In the genomic region with DNA sequence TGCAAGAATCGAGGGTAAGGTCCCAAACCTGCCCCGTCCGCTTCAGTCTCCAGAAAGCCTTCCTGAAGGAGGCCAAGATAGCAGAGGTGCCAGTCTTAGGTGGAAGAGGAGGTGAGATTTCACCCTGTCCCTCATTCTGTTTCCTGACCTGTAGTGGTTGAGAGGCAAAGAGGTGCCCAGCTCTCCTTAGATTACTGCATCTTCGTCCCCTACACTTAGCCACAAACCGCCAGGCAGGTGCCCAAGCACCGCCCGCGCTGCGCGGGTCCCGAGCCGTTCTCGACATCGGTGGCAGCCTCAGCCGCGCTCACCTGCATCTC, we compare ENCODE assay signal across 10 cellular contexts. TPM values are rescaled to one million over a fixed set of nuclear protein-coding genes. Genes with fewer than 3 reads are reported as not detected.
DNase-seq lines count a peak whose midpoint lies in the region; ATAC-seq lines count a peak whose summit lies in the region.
"Had no signal": no experiment of that assay in that cellular context is flagged by ENCODE, and none has a peak within 500 bp of the region (broad histone marks: within the 10 kb centered on the region; RNA-seq: fewer than 3 reads in every experiment).

No MANE protein-coding gene starts in this region.

- peak overlapping the region; percentile 48 to 86 (median 84) for H3K4me3 Mint-ChIP-seq in CD4-positive, CD25-positive, alpha-beta regulatory T cell
- peak overlapping the region; percentile 82 for H3K4me3 Mint-ChIP-seq in activated naive CD8-positive, alpha-beta T cell treated with anti-CD3 and anti-CD28 coated beads, Interleukin-2, amount 10 ng/mL, durations not matched to agents 7 days and 5 days
- peak overlapping the region; percentile 70 to 90 (median 80) for H3K4me3 Mint-ChIP-seq in naive thymus-derived CD4-positive, alpha-beta T cell

- no peaks in the 10 kb centered on the region for H3K36me3 ChIP-seq in CD4-positive, CD25-positive, alpha-beta regulatory T cell (ENCODE audit: control insufficient read depth, insufficient read depth, low read length)
- H3K36me3 ChIP-seq in naive thymus-derived CD4-positive, alpha-beta T cell (ENCODE audit: control insufficient read depth in 2 of 3, insufficient read depth in 3 of 3, low read length in 3 of 3) = no peaks in the 10 kb centered on the region
- H3K36me3 ChIP-seq: ascending aorta, prostate gland had no signal

- no peak for DNase-seq in CD4-positive, CD25-positive, alpha-beta regulatory T cell
- no peak for DNase-seq in activated naive CD8-positive, alpha-beta T cell treated with anti-CD3 and anti-CD28 coated beads, Interleukin-2, amount 10 ng/mL, durations not matched to agents 7 days and 5 days
- DNase-seq in naive thymus-derived CD4-positive, alpha-beta T cell = peak in 1 of 9 donors; percentile 29
- DNase-seq in SIG-M5 treated with dmso at 0.1 percent for 504 hours (lab: John Stamatoyannopoulos, UW; ENCODE audit: unreplicated experiment) (no peak), NCI-H1105 (lab: John Stamatoyannopoulos, UW) (no peak), GDM1 (lab: John Stamatoyannopoulos, UW) (no peak)

- no peak overlapping the region for H3K4me3 ChIP-seq in CD4-positive, CD25-positive, alpha-beta regulatory T cell (ENCODE audit: low read depth, low read length)
- H3K4me3 ChIP-seq in naive thymus-derived CD4-positive, alpha-beta T cell (ENCODE audit: low read length) = peak overlapping the region; percentile 57

- intact Hi-C loops in naive thymus-derived CD4-positive, alpha-beta T cell (cut with micrococcal nuclease) = loop anchor here (1.0 to 2.0 kb wide), 7 partner anchors 20 to 198 kb away; a partner anchor contains a TSS

- H3K4me1 ChIP-seq in CD4-positive, CD25-positive, alpha-beta regulatory T cell (ENCODE audit: control insufficient read depth, insufficient read depth, low read length, poor library complexity, severe bottlenecking) = peaks cover 30% of the 10 kb centered on the region
- H3K4me1 ChIP-seq in naive thymus-derived CD4-positive, alpha-beta T cell (ENCODE audit: control insufficient read depth in 2 of 2, insufficient read depth in 2 of 2, low read length in 2 of 2) = peaks cover 4 to 10% of the 10 kb centered on the region in 2 donors

- H3K27me3 ChIP-seq in CD4-positive, CD25-positive, alpha-beta regulatory T cell (ENCODE audit: control insufficient read depth, insufficient read depth, low read length) = peaks cover 34% of the 10 kb centered on the region
- H3K27me3 ChIP-seq in naive thymus-derived CD4-positive, alpha-beta T cell (ENCODE audit: control insufficient read depth in 2 of 2, insufficient read depth in 2 of 2, low read length in 2 of 2) = peaks cover 8 to 30% of the 10 kb centered on the region in 2 donors

- peaks cover 0 to 27% (median 16%) of the 10 kb centered on the region in 4 donors for H3K4me1 Mint-ChIP-seq in CD4-positive, CD25-positive, alpha-beta regulatory T cell
- peaks cover 9% of the 10 kb centered on the region for H3K4me1 Mint-ChIP-seq in activated naive CD8-positive, alpha-beta T cell treated with anti-CD3 and anti-CD28 coated beads, Interleukin-2, amount 10 ng/mL, durations not matched to agents 7 days and 5 days
- H3K4me1 Mint-ChIP-seq in naive thymus-derived CD4-positive, alpha-beta T cell = peaks cover 0 to 22% (median 16%) of the 10 kb centered on the region in 7 donors

- no peaks in the 10 kb centered on the region for H3K9me3 ChIP-seq in CD4-positive, CD25-positive, alpha-beta regulatory T cell (ENCODE audit: control insufficient read depth in 2 of 2, low read length in 2 of 2)
- H3K9me3 ChIP-seq in naive thymus-derived CD4-positive, alpha-beta T cell (ENCODE audit: control insufficient read depth in 2 of 3, low read length in 3 of 3) = no peaks in the 10 kb centered on the region
- H3K9me3 ChIP-seq: ascending aorta, prostate gland had no signal

- CTCF ChIA-PET in naive thymus-derived CD4-positive, alpha-beta T cell (lab: Charles Lee) = interaction anchor here (0.8 to 5.2 kb wide), 18 partner anchors 10 to 191 kb away, joined by 3 to 57 read pairs (median 5); no protein-coding TSS in a partner anchor

- peaks cover 0 to 3% (median 0%) of the 10 kb centered on the region in 7 donors for H3K9me3 Mint-ChIP-seq in CD4-positive, CD25-positive, alpha-beta regulatory T cell
- no peaks in the 10 kb centered on the region for H3K9me3 Mint-ChIP-seq in activated naive CD8-positive, alpha-beta T cell treated with anti-CD3 and anti-CD28 coated beads, Interleukin-2, amount 10 ng/mL, durations not matched to agents 7 days and 5 days
- peaks cover 0 to 5% (median 0%) of the 10 kb centered on the region in 11 donors for H3K9me3 Mint-ChIP-seq in naive thymus-derived CD4-positive, alpha-beta T cell

- H3K36me3 Mint-ChIP-seq in CD4-positive, CD25-positive, alpha-beta regulatory T cell = no peaks in the 10 kb centered on the region
- no peaks in the 10 kb centered on the region for H3K36me3 Mint-ChIP-seq in activated naive CD8-positive, alpha-beta T cell treated with anti-CD3 and anti-CD28 coated beads, Interleukin-2, amount 10 ng/mL, durations not matched to agents 7 days and 5 days
- H3K36me3 Mint-ChIP-seq in naive thymus-derived CD4-positive, alpha-beta T cell = no peaks in the 10 kb centered on the region

- no peak for ATAC-seq in CD4-positive, CD25-positive, alpha-beta regulatory T cell (ENCODE audit: low read depth in 2 of 2)
- ATAC-seq in HG02870 (IDR thresholded peaks at IDR 0.05; ENCODE audit: unreplicated experiment) (peak; percentile 10), HG03342 (IDR thresholded peaks at IDR 0.05; ENCODE audit: unreplicated experiment) (no peak)
- ATAC-seq in activated naive CD8-positive, alpha-beta T cell treated with anti-CD3 and anti-CD28 coated beads, Interleukin-2, amount 10 ng/mL, durations not matched to agents 7 days and 5 days (ENCODE audit: low read depth) = peak; percentile 8
- ATAC-seq in naive thymus-derived CD4-positive, alpha-beta T cell = no peak

- H3K27me3 Mint-ChIP-seq in CD4-positive, CD25-positive, alpha-beta regulatory T cell = peaks cover 87% of the 10 kb centered on the region
- H3K27me3 Mint-ChIP-seq in activated naive CD8-positive, alpha-beta T cell treated with anti-CD3 and anti-CD28 coated beads, Interleukin-2, amount 10 ng/mL, durations not matched to agents 7 days and 5 days = peaks cover 76% of the 10 kb centered on the region
- H3K27me3 Mint-ChIP-seq in naive thymus-derived CD4-positive, alpha-beta T cell = peaks cover 57 to 83% (median 72%) of the 10 kb centered on the region in 5 donors

- H3K27ac Mint-ChIP-seq in CD4-positive, CD25-positive, alpha-beta regulatory T cell = no peak overlapping the region
- H3K27ac Mint-ChIP-seq in activated naive CD8-positive, alpha-beta T cell treated with anti-CD3 and anti-CD28 coated beads, Interleukin-2, amount 10 ng/mL, durations not matched to agents 7 days and 5 days = no peak overlapping the region
- H3K27ac Mint-ChIP-seq in naive thymus-derived CD4-positive, alpha-beta T cell = peak overlapping the region in 1 of 9 donors; percentile 43

- POLR2A ChIA-PET in activated naive CD8-positive, alpha-beta T cell treated with anti-CD3 and anti-CD28 coated beads, Interleukin-2, amount 10 ng/mL, durations not matched to agents 7 days and 5 days (lab: Charles Lee) = interaction anchor here (0.7 kb wide), 1 partner anchor 70 kb away, joined by 3 read pairs; no protein-coding TSS in a partner anchor
- POLR2A ChIA-PET in naive thymus-derived CD4-positive, alpha-beta T cell (lab: Charles Lee) = no interaction called here

- H3K27ac ChIP-seq in CD4-positive, CD25-positive, alpha-beta regulatory T cell (ENCODE audit: insufficient read depth, low read length, poor library complexity, severe bottlenecking) = no peak overlapping the region
- H3K27ac ChIP-seq in naive thymus-derived CD4-positive, alpha-beta T cell (ENCODE audit: low read depth, low read length) = no peak overlapping the region
- H3K27ac ChIP-seq: ascending aorta, prostate gland had no signal

RNA-seq across cellular contexts. Expression of a gene that starts 23.8 kb away (rescaled TPM):
- total RNA-seq in CD4-positive, CD25-positive, alpha-beta regulatory T cell = 157 TPM
- 10 to 100 TPM; 31.2 to 38.3 (median 33.7) TPM for polyA plus RNA-seq in CD4-positive, CD25-positive, alpha-beta regulatory T cell
- total RNA-seq in activated naive CD8-positive, alpha-beta T cell treated with anti-CD3 and anti-CD28 coated beads, Interleukin-2, amount 10 ng/mL, durations not matched to agents 7 days and 5 days = 100 to 1,000 TPM; 138 to 139 TPM
- total RNA-seq in naive thymus-derived CD4-positive, alpha-beta T cell = 100 to 1,000 TPM; 121 to 136 (median 129) TPM
- 10 to 100 TPM; 24.0 to 61.3 TPM for polyA plus RNA-seq in naive thymus-derived CD4-positive, alpha-beta T cell

Comparison
In these comparisons a context has a peak if more than half of its experiments do, and no peak if none do; other contexts are left out.
1. ATAC-seq: peak in HG02870 (single experiment) and activated naive CD8-positive, alpha-beta T cell treated with anti-CD3 and anti-CD28 coated beads, Interleukin-2, amount 10 ng/mL, durations not matched to agents 7 days and 5 days (single experiment); none in CD4-positive, CD25-positive, alpha-beta regulatory T cell (0 of 2), naive thymus-derived CD4-positive, alpha-beta T cell (single experiment) and HG03342 (single experiment).
2. Peak in every context shown above with its lines, with median percentiles within 50 percentile points of each other: H3K4me3 Mint-ChIP-seq.